38 cellular contexts compared by ENCODE assay signal in genomic region chr4:68434277-68434676, GRCh38. TPM values are rescaled to one million over a fixed set of nuclear protein-coding genes. Genes with fewer than 3 reads are reported as not detected.
"Had no signal": no experiment of that assay in that cellular context is flagged by ENCODE, and none has a peak within 500 bp of the region (broad histone marks: within the 10 kb centered on the region; RNA-seq: fewer than 3 reads in every experiment).

No MANE protein-coding gene starts in this region.

- H3K9me3 ChIP-seq: MG63 had no signal

- H3K27me3 ChIP-seq: MG63 had no signal

- DNase-seq: Karpas-422, Kasumi-1, MG63, MM.1S, MV-4-11, NCI-H1048, NCI-H1092, NCI-H1092 treated with DMSO at 0.1 percent for 48 hours, NCI-H1105, NCI-H1105 treated with DMSO at 0.1 percent for 48 hours, NCI-H1417, NCI-H1417 treated with DMSO at 0.1 percent for 48 hours, NCI-H1436, NCI-H1436 treated with DMSO at 0.1 percent for 48 hours, NCI-H146, NCI-H1694, NCI-H1694 treated with DMSO at 0.1 percent for 48 hours, NCI-H187, NCI-H187 treated with DMSO at 0.1 percent for 48 hours, NCI-H1930, NCI-H2029, NCI-H2029 treated with DMSO at 0.1 percent for 48 hours, NCI-H2081, NCI-H2081 treated with DMSO at 0.1 percent for 48 hours, NCI-H2107, NCI-H2171, NCI-H2171 treated with DMSO at 0.1 percent for 48 hours, NCI-H2227 treated with DMSO at 0.1 percent for 48 hours, NCI-H226, NCI-H345, NCI-H446, NCI-H446 treated with DMSO at 0.1 percent for 48 hours, NCI-H510A, NCI-H510A treated with DMSO at 0.1 percent for 48 hours, NCI-H524 had no signal

- H3K36me3 ChIP-seq: MG63 had no signal

- H3K4me3 ChIP-seq: MG63 had no signal

RNA-seq across cellular contexts. Expression of gene TMPRSS11E, which starts 13.0 kb away (rescaled TPM):
- total RNA-seq: M059J, MCF 10A, NCI-H460 had no signal
